20 cellular contexts compared by ENCODE assay signal in the genomic region with DNA sequence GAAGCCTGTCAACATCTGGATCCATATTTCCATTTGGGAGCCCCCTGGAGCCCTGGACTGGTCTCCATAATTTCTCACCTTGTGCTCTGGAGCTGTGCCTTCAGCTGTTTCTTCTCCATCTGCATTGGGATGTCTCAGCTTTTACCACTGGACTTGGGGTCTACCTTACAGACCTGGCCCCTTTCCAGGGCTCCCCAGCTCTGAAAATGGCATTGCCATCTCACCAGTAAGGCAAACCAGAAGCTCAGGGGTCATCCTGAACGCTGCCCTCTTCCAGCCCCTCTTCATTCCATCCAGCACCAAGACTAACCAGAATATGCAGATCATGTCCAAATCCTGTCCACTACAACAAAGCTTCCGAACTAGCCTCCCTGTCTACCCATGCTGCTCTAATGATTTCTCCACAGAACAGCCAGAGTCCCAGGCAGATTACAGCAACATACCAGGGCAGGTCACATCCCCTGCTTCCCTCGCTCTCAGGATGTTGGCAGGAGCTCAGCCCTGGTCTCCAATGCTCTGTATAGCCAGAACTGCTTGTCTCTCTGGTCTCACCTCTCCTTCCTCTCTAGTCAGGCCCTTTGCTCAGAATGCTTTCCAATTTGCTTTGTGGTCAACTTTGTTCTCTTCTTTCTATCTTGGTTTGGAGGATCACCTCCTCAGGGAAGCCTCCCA. TPM values are rescaled to one million over a fixed set of nuclear protein-coding genes. Genes with fewer than 3 reads are reported as not detected.
A peak's percentile ranks its signal among the peaks of the same experiment; 100 is the strongest.
DNase-seq lines count a peak whose midpoint lies in the region; ATAC-seq, FAIRE-seq and TF ChIP-seq lines count a peak whose summit lies in the region.
"Had no signal": no experiment of that assay in that cellular context is flagged by ENCODE, and none has a peak within 500 bp of the region (broad histone marks: within the 10 kb centered on the region; RNA-seq: fewer than 3 reads in every experiment).

No MANE protein-coding gene starts in this region.

- no peaks in the 10 kb centered on the region for H3K9me1 ChIP-seq in endothelial cell of umbilical vein (replicated peaks; ENCODE audit: control insufficient read depth, extremely low read depth, insufficient read depth, low read length)

- H2AFZ ChIP-seq in endothelial cell of umbilical vein (ENCODE audit: low read depth, low read length) = no peak overlapping the region

- H3K27ac ChIP-seq in RWPE2 (ENCODE audit: poor library complexity, severe bottlenecking) (no peak overlapping the region), endothelial cell of umbilical vein (ENCODE audit: insufficient read depth, low read depth, low read length) (no peak overlapping the region), right cardiac atrium (ENCODE audit: low read length) (no peak overlapping the region), sigmoid colon (no peak overlapping the region)
- H3K27ac ChIP-seq: BLaER1 treated with 17β-estradiol and CSF1 and Interleukin-3, amounts not matched to agents 10 nM and 100 nM; Peyer's patch had no signal

- TF ChIP-seq EP300 in sigmoid colon (IDR thresholded peaks at IDR 0.05) = no peak

- CTCF ChIA-PET in endothelial cell of umbilical vein (lab: Charles Lee) = interaction anchor here (0.9 kb wide), 1 partner anchor 9 kb away, joined by 3 read pairs; no protein-coding TSS in a partner anchor

- no peak overlapping the region for H3K4me2 ChIP-seq in endothelial cell of umbilical vein (ENCODE audit: insufficient read depth, low read length)
- H3K4me2 ChIP-seq: BLaER1 treated with 17β-estradiol and CSF1 and Interleukin-3, amounts not matched to agents 10 nM and 100 nM had no signal

- 59% methylated on average over 3 of the region's 3 CpGs for WGBS in right cardiac atrium
- 92 to 93% methylated on average over 3 of the region's 3 CpGs for WGBS in sigmoid colon, 2 donors

- DNase-seq in RWPE2 (ENCODE audit: low spot score) (peak; percentile 61), endothelial cell of umbilical vein (ENCODE audit: low read depth, low spot score) (no peak), right cardiac atrium (peak in 1 of 3 donors; percentile 60), sigmoid colon (peak; percentile 57), NCI-H510A (lab: John Stamatoyannopoulos, UW) (no peak), nucleus accumbens (lab: John Stamatoyannopoulos, UW) (no peak), amniotic stem cell (lab: John Stamatoyannopoulos, UW) (no peak)
- DNase-seq: Calu3; CD8-positive, alpha-beta T cell; DMS79; MM.1S; NCI-H1092; NCI-H1436 treated with DMSO at 0.1 percent for 48 hours; NCI-H2029; NCI-H345; Peyer's patch; SHP77 treated with DMSO at 0.1 percent for 48 hours had no signal

- BruUV-seq in endothelial cell of umbilical vein (replicated peaks; lab: Mats Ljungman, UMichigan) = no TSS peak

- POLR2A ChIA-PET in endothelial cell of umbilical vein (lab: Charles Lee) = no interaction called here

- no peaks in the 10 kb centered on the region for H3K27me3 ChIP-seq in RWPE2 (ENCODE audit: insufficient read depth, poor library complexity, severe bottlenecking)
- H3K27me3 ChIP-seq in endothelial cell of umbilical vein (ENCODE audit: control insufficient read depth in 2 of 2, insufficient read depth in 2 of 2, low read length in 2 of 2) = no peaks in the 10 kb centered on the region
- H3K27me3 ChIP-seq in right cardiac atrium (ENCODE audit: control insufficient read depth, insufficient read depth) = no peaks in the 10 kb centered on the region
- no peaks in the 10 kb centered on the region for H3K27me3 ChIP-seq in sigmoid colon
- H3K27me3 ChIP-seq: BLaER1 treated with 17β-estradiol and CSF1 and Interleukin-3, amounts not matched to agents 10 nM and 100 nM; Peyer's patch had no signal

- dilution Hi-C loops in endothelial cell of umbilical vein (cut with MboI; ENCODE audit: extremely low pct_ligation_motif_present, low sequenced_read_pairs) = loop anchor here (25.0 kb wide), 1 partner anchor 241 kb away; a partner anchor contains a TSS

- H3K9ac ChIP-seq in endothelial cell of umbilical vein (replicated peaks; ENCODE audit: extremely low read depth, insufficient read depth, low read length) = no peak overlapping the region
- H3K9ac ChIP-seq: BLaER1 treated with 17β-estradiol and CSF1 and Interleukin-3, amounts not matched to agents 10 nM and 100 nM had no signal

- intact Hi-C loops in endothelial cell of umbilical vein (cut with micrococcal nuclease) (no loop called here), right cardiac atrium (cut with DNase I) (no loop called here), sigmoid colon (cut with DNase I) (no loop called here)

- H3K4me3 ChIP-seq in RWPE2 (ENCODE audit: severe bottlenecking) = no peak overlapping the region
- no peak overlapping the region for H3K4me3 ChIP-seq in endothelial cell of umbilical vein (replicated peaks in 1 of 3; ENCODE audit: insufficient read depth in 1 of 3, low read depth in 1 of 3, low read length in 3 of 3)
- no peak overlapping the region for H3K4me3 ChIP-seq in right cardiac atrium (ENCODE audit: low read length)
- H3K4me3 ChIP-seq in sigmoid colon = no peak overlapping the region
- H3K4me3 ChIP-seq: BLaER1 treated with 17β-estradiol and CSF1 and Interleukin-3, amounts not matched to agents 10 nM and 100 nM; Peyer's patch had no signal

- H3K4me1 ChIP-seq in RWPE2 (ENCODE audit: insufficient read depth, poor library complexity, severe bottlenecking) (peaks cover 7% of the 10 kb centered on the region), endothelial cell of umbilical vein (ENCODE audit: control insufficient read depth, extremely low read depth, insufficient read depth, low read length) (no peaks in the 10 kb centered on the region), right cardiac atrium (ENCODE audit: control insufficient read depth, insufficient read depth, low read length) (peaks cover 2% of the 10 kb centered on the region), sigmoid colon (peaks cover 0 to under 1% (median 0%) of the 10 kb centered on the region in 4 donors)
- H3K4me1 ChIP-seq: Peyer's patch had no signal

- H3K36me3 ChIP-seq in RWPE2 (ENCODE audit: low read depth) (peaks cover 68% of the 10 kb centered on the region), endothelial cell of umbilical vein (ENCODE audit: control insufficient read depth in 2 of 2, extremely low read depth in 1 of 2, insufficient read depth in 2 of 2, low read length in 2 of 2) (no peaks in the 10 kb centered on the region), sigmoid colon (peaks cover 0 to 6% (median under 1%) of the 10 kb centered on the region in 4 donors)
- H3K36me3 ChIP-seq: Peyer's patch had no signal

- TF ChIP-seq POLR2A in endothelial cell of umbilical vein (IDR thresholded peaks at IDR 0.05; ENCODE audit: low read depth, low read length) (no peak), sigmoid colon (IDR thresholded peaks at IDR 0.05) (no peak)

- no peak for TF ChIP-seq CTCF in RWPE2 (IDR thresholded peaks at IDR 0.05; ENCODE audit: poor library complexity, severe bottlenecking)
- TF ChIP-seq CTCF in endothelial cell of umbilical vein (IDR thresholded peaks at IDR 0.05; ENCODE audit: extremely low read depth in 1 of 2, insufficient read depth in 1 of 2, low read depth in 1 of 2, low read length in 2 of 2) = no peak
- TF ChIP-seq CTCF in sigmoid colon (IDR thresholded peaks at IDR 0.05) = no peak

- H3K9me3 ChIP-seq in RWPE2 (ENCODE audit: severe bottlenecking) (no peaks in the 10 kb centered on the region), endothelial cell of umbilical vein (replicated peaks; ENCODE audit: control insufficient read depth, insufficient read depth, low read length) (no peaks in the 10 kb centered on the region), right cardiac atrium (ENCODE audit: control insufficient read depth, low read length) (no peaks in the 10 kb centered on the region), sigmoid colon (no peaks in the 10 kb centered on the region)
- H3K9me3 ChIP-seq: BLaER1 treated with 17β-estradiol and CSF1 and Interleukin-3, amounts not matched to agents 10 nM and 100 nM; Peyer's patch had no signal

- ATAC-seq in RWPE2 (ENCODE audit: low read depth) (no peak; the same call in 2 of the 3 replicates), right cardiac atrium (peak; percentile 58 to 80)
- ATAC-seq: CD8-positive, alpha-beta T cell had no signal

- H4K20me1 ChIP-seq in endothelial cell of umbilical vein (replicated peaks; ENCODE audit: control insufficient read depth, extremely low read depth, insufficient read depth, low read length) = no peaks in the 10 kb centered on the region

- no peaks in the 10 kb centered on the region for H3K79me2 ChIP-seq in endothelial cell of umbilical vein (ENCODE audit: control insufficient read depth, insufficient read depth, low read length)

- peak; percentile 26 for FAIRE-seq in endothelial cell of umbilical vein (lab: Jason Lieb, UNC)

TF ChIP-seq in endothelial cell of umbilical vein, 7 proteins besides CTCF, POLR2A, EP300 and RAD21 (continues in another document):
- no peak for TF ChIP-seq POLR2AphosphoS5 (IDR thresholded peaks at IDR 0.05; ENCODE audit: insufficient read depth, low read depth, low read length)
- TF ChIP-seq MYC (IDR thresholded peaks at IDR 0.05; ENCODE audit: low read depth, low read length) = no peak

RNA-seq across cellular contexts. Expression of a gene that starts 17.7 kb away (rescaled TPM):
- total RNA-seq in endothelial cell of umbilical vein (2.3 and 10.7 TPM in 2 replicates), right cardiac atrium (1 to 10 TPM in 1 of 4 donors, under 1 TPM in 2, not detected in 1; 0.60 to 1.1 (median 0.82) TPM), sigmoid colon (100 to 1,000 TPM in 2 of 4 donors, 10 to 100 TPM in 2; 82.8 to 125 (median 97.2) TPM)
- polyA plus RNA-seq in endothelial cell of umbilical vein (32.9 and 37.7 TPM in 2 replicates), right cardiac atrium (1.2 TPM), sigmoid colon (10 to 100 TPM in 1 of 3 donors, 1 to 10 TPM in 1, not detected in 1; 7.8 to 20.8 TPM)
- 23.3 and 27.9 TPM in 2 replicates for polyA plus RNA-seq in endothelial cell of umbilical vein (2011; cell fraction: cytosol; rRNA removed)
- polyA plus RNA-seq in endothelial cell of umbilical vein (2011; cell fraction: nucleus; rRNA removed) = 8.7 and 10.4 TPM in 2 replicates
- 20.5 and 40.1 TPM in 2 replicates for polyA plus RNA-seq in endothelial cell of umbilical vein (2012)
- 10.0 and 14.6 TPM in 2 replicates for polyA minus RNA-seq in endothelial cell of umbilical vein
- not detected for polyA minus RNA-seq in endothelial cell of umbilical vein (2011; cell fraction: cytosol; rRNA and poly(A)+ RNA removed)
- 1.0 and 2.0 TPM in 2 replicates for polyA minus RNA-seq in endothelial cell of umbilical vein (2011; cell fraction: nucleus; rRNA and poly(A)+ RNA removed)
- total RNA-seq: Calu3; CD8-positive, alpha-beta T cell; H4; LHCN-M2; Peyer's patch had no signal

RNA-seq across cellular contexts. Expression of a gene that starts 24.3 kb away (rescaled TPM):
- total RNA-seq in endothelial cell of umbilical vein = 74.1 and 90.3 TPM in 2 replicates
- 178 and 196 TPM in 2 replicates for polyA plus RNA-seq in endothelial cell of umbilical vein
- 107 and 117 TPM in 2 replicates for polyA plus RNA-seq in endothelial cell of umbilical vein (2011; cell fraction: cytosol; rRNA removed)
- 144 and 154 TPM in 2 replicates for polyA plus RNA-seq in endothelial cell of umbilical vein (2011; cell fraction: nucleus; rRNA removed)
- 93.2 and 96.6 TPM in 2 replicates for polyA plus RNA-seq in endothelial cell of umbilical vein (2012)
- polyA minus RNA-seq in endothelial cell of umbilical vein = 213 and 238 TPM in 2 replicates
- polyA minus RNA-seq in endothelial cell of umbilical vein (2011; cell fraction: cytosol; rRNA and poly(A)+ RNA removed) = 40.9 TPM
- 93.9 and 96.3 TPM in 2 replicates for polyA minus RNA-seq in endothelial cell of umbilical vein (2011; cell fraction: nucleus; rRNA and poly(A)+ RNA removed)
- 100 to 1,000 TPM in 1 of 4 donors, 10 to 100 TPM in 3; 87.4 to 103 (median 93.3) TPM for total RNA-seq in right cardiac atrium
- 97.9 TPM for polyA plus RNA-seq in right cardiac atrium
- 10 to 100 TPM; 53.1 to 68.1 (median 57.1) TPM for total RNA-seq in sigmoid colon
- 10 to 100 TPM; 40.2 to 68.7 (median 56.5) TPM for polyA plus RNA-seq in sigmoid colon

Comparison
In these comparisons a context has a peak if more than half of its experiments do, and no peak if none do; other contexts are left out.
1. DNase-seq: peak in RWPE2 (single experiment) and sigmoid colon (single experiment); none in endothelial cell of umbilical vein (single experiment), NCI-H510A (single experiment), nucleus accumbens (0 of 56) and amniotic stem cell (single experiment).